1 cellular context compared by ENCODE assay signal in the genomic region with DNA sequence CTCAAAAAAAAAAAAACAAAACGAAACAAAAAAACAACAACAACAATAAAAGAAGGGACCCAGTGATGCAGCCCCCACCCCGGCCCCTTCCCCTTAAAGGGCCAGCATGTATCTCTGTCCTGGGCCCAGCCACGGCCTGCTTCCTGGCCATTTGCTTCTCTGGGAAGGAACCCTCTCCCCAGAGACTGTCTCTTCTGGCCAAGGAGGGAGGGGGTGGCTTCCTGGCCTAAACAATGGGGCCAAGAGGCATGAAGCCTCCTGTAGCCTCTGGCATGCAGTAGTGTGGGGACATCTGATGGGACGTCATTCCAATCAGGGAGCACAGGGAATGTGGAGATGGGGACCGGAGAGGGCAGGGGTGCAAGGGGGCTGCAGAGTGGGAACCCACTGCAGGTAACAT.
TF ChIP-seq lines count a peak whose summit lies in the region.

No MANE protein-coding gene starts in this region.

TF ChIP-seq in endothelial cell of umbilical vein, 7 proteins besides CTCF, POLR2A, EP300 and RAD21:
- TF ChIP-seq POLR2AphosphoS5 (IDR thresholded peaks at IDR 0.05; ENCODE audit: insufficient read depth, low read depth, low read length), result no peak
- TF ChIP-seq GATA2 (IDR thresholded peaks at IDR 0.05; ENCODE audit: insufficient read depth, insufficient read length, low read depth, low read length), result no peak
- no peak for TF ChIP-seq FOS (IDR thresholded peaks at IDR 0.05; ENCODE audit: borderline replicate concordance, insufficient read depth, low read length)
- TF ChIP-seq, protein P1, sequence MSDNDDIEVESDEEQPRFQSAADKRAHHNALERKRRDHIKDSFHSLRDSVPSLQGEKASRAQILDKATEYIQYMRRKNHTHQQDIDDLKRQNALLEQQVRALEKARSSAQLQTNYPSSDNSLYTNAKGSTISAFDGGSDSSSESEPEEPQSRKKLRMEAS (IDR thresholded peaks at IDR 0.05; ENCODE audit: insufficient read depth, insufficient read length), result no peak
